In the genomic region with DNA sequence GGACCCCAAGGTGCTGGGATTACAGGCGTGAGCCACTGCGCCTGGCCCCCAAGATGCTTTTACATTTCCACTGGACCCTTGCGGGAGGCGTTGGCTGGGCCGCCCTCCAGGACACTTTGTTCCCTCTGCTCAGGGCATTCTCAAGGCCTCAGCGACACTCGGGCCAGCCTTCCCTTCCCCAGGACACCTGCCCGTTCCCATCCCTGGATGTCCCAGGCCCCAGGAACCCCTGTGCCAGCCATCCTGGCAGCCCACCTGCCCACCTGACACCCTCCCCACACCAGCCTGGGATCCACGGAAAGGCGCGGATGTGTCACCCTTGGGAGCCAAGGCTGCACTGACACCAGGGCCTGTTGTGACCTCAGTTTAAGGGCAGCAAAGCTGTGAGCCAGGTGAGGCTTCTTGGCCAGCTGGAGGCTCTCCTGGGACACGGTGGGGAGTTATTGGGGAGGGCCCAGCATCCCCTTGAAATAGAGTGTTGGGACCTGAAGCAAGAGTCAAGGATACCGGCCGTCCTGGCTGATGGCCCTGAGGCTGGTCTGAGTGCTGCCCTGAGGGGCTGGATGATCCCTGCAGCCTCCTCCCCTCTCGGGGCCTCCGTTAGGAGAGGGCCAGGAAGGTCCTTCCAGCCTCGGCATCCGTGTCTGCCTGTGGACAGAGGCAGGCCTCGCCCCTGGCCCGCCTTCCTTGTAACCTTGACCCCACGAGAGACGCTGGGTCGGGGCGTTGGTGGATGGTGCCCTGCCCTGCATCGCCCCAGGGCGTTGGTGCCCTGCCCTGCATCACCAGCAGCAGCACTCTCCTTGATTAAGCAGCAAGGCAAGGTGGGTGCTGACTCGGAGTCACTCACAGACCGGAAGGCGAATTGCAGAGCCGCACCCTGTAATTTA, we compare ENCODE assay signal across 1 cellular context.
TF ChIP-seq lines count a peak whose summit lies in the region.

No MANE protein-coding gene starts in this region.

TF ChIP-seq in GM23338, 12 proteins besides CTCF, POLR2A, EP300 and RAD21 (continued from another document):
- TF ChIP-seq, protein P1, sequence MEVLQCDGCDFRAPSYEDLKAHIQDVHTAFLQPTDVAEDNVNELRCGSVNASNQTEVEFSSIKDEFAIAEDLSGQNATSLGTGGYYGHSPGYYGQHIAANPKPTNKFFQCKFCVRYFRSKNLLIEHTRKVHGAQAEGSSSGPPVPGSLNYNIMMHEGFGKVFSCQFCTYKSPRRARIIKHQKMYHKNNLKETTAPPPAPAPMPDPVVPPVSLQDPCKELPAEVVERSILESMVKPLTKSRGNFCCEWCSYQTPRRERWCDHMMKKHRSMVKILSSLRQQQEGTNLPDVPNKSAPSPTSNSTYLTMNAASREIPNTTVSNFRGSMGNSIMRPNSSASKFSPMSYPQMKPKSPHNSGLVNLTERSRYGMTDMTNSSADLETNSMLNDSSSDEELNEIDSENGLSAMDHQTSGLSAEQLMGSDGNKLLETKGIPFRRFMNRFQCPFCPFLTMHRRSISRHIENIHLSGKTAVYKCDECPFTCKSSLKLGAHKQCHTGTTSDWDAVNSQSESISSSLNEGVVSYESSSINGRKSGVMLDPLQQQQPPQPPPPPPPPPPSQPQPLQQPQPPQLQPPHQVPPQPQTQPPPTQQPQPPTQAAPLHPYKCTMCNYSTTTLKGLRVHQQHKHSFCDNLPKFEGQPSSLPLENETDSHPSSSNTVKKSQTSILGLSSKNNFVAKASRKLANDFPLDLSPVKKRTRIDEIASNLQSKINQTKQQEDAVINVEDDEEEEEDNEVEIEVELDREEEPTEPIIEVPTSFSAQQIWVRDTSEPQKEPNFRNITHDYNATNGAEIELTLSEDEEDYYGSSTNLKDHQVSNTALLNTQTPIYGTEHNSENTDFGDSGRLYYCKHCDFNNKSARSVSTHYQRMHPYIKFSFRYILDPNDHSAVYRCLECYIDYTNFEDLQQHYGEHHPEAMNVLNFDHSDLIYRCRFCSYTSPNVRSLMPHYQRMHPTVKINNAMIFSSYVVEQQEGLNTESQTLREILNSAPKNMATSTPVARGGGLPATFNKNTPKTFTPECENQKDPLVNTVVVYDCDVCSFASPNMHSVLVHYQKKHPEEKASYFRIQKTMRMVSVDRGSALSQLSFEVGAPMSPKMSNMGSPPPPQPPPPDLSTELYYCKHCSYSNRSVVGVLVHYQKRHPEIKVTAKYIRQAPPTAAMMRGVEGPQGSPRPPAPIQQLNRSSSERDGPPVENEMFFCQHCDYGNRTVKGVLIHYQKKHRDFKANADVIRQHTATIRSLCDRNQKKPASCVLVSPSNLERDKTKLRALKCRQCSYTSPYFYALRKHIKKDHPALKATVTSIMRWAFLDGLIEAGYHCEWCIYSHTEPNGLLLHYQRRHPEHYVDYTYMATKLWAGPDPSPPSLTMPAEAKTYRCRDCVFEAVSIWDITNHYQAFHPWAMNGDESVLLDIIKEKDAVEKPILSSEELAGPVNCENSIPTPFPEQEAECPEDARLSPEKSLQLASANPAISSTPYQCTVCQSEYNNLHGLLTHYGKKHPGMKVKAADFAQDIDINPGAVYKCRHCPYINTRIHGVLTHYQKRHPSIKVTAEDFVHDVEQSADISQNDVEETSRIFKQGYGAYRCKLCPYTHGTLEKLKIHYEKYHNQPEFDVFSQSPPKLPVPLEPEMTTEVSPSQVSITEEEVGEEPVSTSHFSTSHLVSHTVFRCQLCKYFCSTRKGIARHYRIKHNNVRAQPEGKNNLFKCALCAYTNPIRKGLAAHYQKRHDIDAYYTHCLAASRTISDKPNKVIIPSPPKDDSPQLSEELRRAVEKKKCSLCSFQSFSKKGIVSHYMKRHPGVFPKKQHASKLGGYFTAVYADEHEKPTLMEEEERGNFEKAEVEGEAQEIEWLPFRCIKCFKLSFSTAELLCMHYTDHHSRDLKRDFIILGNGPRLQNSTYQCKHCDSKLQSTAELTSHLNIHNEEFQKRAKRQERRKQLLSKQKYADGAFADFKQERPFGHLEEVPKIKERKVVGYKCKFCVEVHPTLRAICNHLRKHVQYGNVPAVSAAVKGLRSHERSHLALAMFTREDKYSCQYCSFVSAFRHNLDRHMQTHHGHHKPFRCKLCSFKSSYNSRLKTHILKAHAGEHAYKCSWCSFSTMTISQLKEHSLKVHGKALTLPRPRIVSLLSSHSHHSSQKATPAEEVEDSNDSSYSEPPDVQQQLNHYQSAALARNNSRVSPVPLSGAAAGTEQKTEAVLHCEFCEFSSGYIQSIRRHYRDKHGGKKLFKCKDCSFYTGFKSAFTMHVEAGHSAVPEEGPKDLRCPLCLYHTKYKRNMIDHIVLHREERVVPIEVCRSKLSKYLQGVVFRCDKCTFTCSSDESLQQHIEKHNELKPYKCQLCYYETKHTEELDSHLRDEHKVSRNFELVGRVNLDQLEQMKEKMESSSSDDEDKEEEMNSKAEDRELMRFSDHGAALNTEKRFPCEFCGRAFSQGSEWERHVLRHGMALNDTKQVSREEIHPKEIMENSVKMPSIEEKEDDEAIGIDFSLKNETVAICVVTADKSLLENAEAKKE (CRISPR knock-in tag; IDR thresholded peaks at IDR 0.05) = no peak
- TF ChIP-seq, protein P2, sequence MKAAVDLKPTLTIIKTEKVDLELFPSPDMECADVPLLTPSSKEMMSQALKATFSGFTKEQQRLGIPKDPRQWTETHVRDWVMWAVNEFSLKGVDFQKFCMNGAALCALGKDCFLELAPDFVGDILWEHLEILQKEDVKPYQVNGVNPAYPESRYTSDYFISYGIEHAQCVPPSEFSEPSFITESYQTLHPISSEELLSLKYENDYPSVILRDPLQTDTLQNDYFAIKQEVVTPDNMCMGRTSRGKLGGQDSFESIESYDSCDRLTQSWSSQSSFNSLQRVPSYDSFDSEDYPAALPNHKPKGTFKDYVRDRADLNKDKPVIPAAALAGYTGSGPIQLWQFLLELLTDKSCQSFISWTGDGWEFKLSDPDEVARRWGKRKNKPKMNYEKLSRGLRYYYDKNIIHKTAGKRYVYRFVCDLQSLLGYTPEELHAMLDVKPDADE (IDR thresholded peaks at IDR 0.05) = no peak
- TF ChIP-seq CREB1 (CRISPR knock-in tag; IDR thresholded peaks at IDR 0.05; ENCODE audit: low read depth) (no peak), EZH2phosphoT487 (IDR thresholded peaks at IDR 0.05; ENCODE audit: unreplicated experiment) (no peak), EZH2 (IDR thresholded peaks at IDR 0.05; ENCODE audit: low read depth, unreplicated experiment) (no peak)
- TF ChIP-seq, protein P3, sequence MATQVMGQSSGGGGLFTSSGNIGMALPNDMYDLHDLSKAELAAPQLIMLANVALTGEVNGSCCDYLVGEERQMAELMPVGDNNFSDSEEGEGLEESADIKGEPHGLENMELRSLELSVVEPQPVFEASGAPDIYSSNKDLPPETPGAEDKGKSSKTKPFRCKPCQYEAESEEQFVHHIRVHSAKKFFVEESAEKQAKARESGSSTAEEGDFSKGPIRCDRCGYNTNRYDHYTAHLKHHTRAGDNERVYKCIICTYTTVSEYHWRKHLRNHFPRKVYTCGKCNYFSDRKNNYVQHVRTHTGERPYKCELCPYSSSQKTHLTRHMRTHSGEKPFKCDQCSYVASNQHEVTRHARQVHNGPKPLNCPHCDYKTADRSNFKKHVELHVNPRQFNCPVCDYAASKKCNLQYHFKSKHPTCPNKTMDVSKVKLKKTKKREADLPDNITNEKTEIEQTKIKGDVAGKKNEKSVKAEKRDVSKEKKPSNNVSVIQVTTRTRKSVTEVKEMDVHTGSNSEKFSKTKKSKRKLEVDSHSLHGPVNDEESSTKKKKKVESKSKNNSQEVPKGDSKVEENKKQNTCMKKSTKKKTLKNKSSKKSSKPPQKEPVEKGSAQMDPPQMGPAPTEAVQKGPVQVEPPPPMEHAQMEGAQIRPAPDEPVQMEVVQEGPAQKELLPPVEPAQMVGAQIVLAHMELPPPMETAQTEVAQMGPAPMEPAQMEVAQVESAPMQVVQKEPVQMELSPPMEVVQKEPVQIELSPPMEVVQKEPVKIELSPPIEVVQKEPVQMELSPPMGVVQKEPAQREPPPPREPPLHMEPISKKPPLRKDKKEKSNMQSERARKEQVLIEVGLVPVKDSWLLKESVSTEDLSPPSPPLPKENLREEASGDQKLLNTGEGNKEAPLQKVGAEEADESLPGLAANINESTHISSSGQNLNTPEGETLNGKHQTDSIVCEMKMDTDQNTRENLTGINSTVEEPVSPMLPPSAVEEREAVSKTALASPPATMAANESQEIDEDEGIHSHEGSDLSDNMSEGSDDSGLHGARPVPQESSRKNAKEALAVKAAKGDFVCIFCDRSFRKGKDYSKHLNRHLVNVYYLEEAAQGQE (IDR thresholded peaks at IDR 0.05; ENCODE audit: unreplicated experiment) = no peak
